In genomic region chr13:109439813-109440212, GRCh38 we compare ENCODE assay signal across 1 cellular context.
"Had no signal": no experiment of that assay in that cellular context is flagged by ENCODE, and none has a peak within 500 bp of the region (broad histone marks: within the 10 kb centered on the region; RNA-seq: fewer than 3 reads in every experiment).

No MANE protein-coding gene starts in this region.

- H3K9me3 ChIP-seq: MG63 had no signal

- H3K27me3 ChIP-seq: MG63 had no signal

- H3K36me3 ChIP-seq: MG63 had no signal

- H3K4me3 ChIP-seq: MG63 had no signal
